18 cellular contexts compared by ENCODE assay signal in the genomic region with DNA sequence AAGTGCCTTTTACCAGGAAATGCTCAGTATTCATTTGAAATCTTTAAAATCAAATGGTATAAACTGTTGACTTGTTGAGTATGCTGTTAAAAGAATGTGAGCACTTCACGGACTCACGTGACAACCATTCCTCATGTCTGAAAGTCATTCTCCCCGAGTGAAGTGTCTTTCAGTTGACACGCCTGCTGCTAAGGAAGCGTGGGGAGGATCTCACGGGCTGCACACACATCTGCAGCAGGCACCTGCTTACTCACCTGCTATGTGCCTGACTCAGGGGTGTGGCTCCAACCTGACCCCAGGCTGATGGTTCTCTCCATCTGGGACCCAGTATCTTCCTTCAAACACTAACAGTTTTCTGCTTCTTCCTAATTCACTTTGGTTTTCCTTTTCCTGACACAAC. TPM values are rescaled to one million over a fixed set of nuclear protein-coding genes. Genes with fewer than 3 reads are reported as not detected.
DNase-seq lines count a peak whose midpoint lies in the region; ATAC-seq and TF ChIP-seq lines count a peak whose summit lies in the region.
"Had no signal": no experiment of that assay in that cellular context is flagged by ENCODE, and none has a peak within 500 bp of the region (broad histone marks: within the 10 kb centered on the region; RNA-seq: fewer than 3 reads in every experiment).

No MANE protein-coding gene starts in this region.

- no peak overlapping the region for H3K4me2 ChIP-seq in mammary epithelial cell (ENCODE audit: insufficient read depth, low read depth, low read length)

- in situ Hi-C loops in mammary epithelial cell (cut with MboI; ENCODE audit: low sequenced_read_pairs in 2 of 2): no loop called here

- BruUV-seq in mammary epithelial cell (replicated peaks; lab: Mats Ljungman, UMichigan): TSS peak; percentile 14
- no TSS peak for BruUV-seq in MCF 10A (replicated peaks; lab: Mats Ljungman, UMichigan)

- no peak overlapping the region for H3K9ac ChIP-seq in mammary epithelial cell (ENCODE audit: insufficient read depth, low read length)

- peaks cover 13% of the 10 kb centered on the region for H3K4me1 ChIP-seq in mammary epithelial cell (ENCODE audit: insufficient read depth, low read length)

- H2AFZ ChIP-seq in mammary epithelial cell (ENCODE audit: low read depth, low read length): no peak overlapping the region

- dilution Hi-C loops in mammary epithelial cell (cut with HindIII; ENCODE audit: low sequenced_read_pairs): no loop called here

- no peaks in the 10 kb centered on the region for H3K27me3 ChIP-seq in mammary epithelial cell (ENCODE audit: insufficient read depth, low read length)

- POLR2A ChIA-PET in MCF 10A (lab: Yijun Ruan, JAX): interaction anchor here (1.2 to 1.8 kb wide), 3 partner anchors 16 to 32 kb away, joined by 4 to 5 read pairs (median 4); a partner anchor contains a TSS

- no peak overlapping the region for H3K27ac ChIP-seq in mammary epithelial cell (ENCODE audit: insufficient read depth, low read depth, low read length)

- no peak overlapping the region for H3K4me3 ChIP-seq in mammary epithelial cell (replicated peaks in 1 of 3; ENCODE audit: insufficient read depth in 1 of 3, low read depth in 2 of 3, low read length in 3 of 3)

- CTCF ChIA-PET in mammary epithelial cell (lab: Charles Lee; ENCODE audit: low non-redundant PET): no interaction called here
- CTCF ChIA-PET in MCF 10A (lab: Yijun Ruan, JAX): no interaction called here

- H3K9me3 ChIP-seq in mammary epithelial cell (replicated peaks; ENCODE audit: insufficient read depth, low read length): no peaks in the 10 kb centered on the region

- H4K20me1 ChIP-seq in mammary epithelial cell (ENCODE audit: insufficient read depth, low read length): no peaks in the 10 kb centered on the region

- H3K27me3 Mint-ChIP-seq in MCF 10A (ENCODE audit: insufficient read depth, unreplicated experiment) (no peaks in the 10 kb centered on the region), type B pancreatic cell (no peaks in the 10 kb centered on the region)
- H3K27me3 Mint-ChIP-seq: activated B cell treated with CpG ODN at 0.5 μM for 24 hours, T-cell had no signal

- DNase-seq in mammary epithelial cell (no peak), MCF 10A (ENCODE audit: unreplicated experiment) (no peak), NCI-H187 treated with DMSO at 0.1 percent for 48 hours (lab: John Stamatoyannopoulos, UW) (peak; percentile 38), type B pancreatic cell (ENCODE audit: extremely low spot score, unreplicated experiment) (no peak), kidney glomerular epithelial cell (lab: John Stamatoyannopoulos, UW) (no peak)
- DNase-seq: activated B cell treated with CpG ODN at 0.5 μM for 24 hours; activated CD8-positive, alpha-beta memory T cell treated with anti-CD3 and anti-CD28 coated beads, Interleukin-2, amount 50 U/mL, for 4 hours; activated gamma-delta T cell treated with Interleukin-2 at 50 U/mL for 16 hours; hippocampal formation; Karpas-422; left colon; NCI-H1436; NCI-H69; stimulated activated naive CD4-positive, alpha-beta T cell; T-cell had no signal

- TF ChIP-seq CTCF in mammary epithelial cell (conservative IDR thresholded peaks at IDR 0.05 in 1 of 2, IDR thresholded peaks at IDR 0.05 in 1 of 2; ENCODE audit: extremely low read depth in 1 of 2, insufficient read depth in 1 of 2, low read depth in 1 of 2, low read length in 2 of 2): no peak
- no peak for TF ChIP-seq CTCF in MCF 10A (IDR thresholded peaks at IDR 0.05; ENCODE audit: unreplicated experiment)
- no peak for TF ChIP-seq CTCF in type B pancreatic cell (conservative IDR thresholded peaks at IDR 0.05)

- WGBS in mammary epithelial cell (ENCODE audit: low coverage, missing lambda C conversion rate): 94% methylated on average over 6 of the region's 6 CpGs

- H3K27ac Mint-ChIP-seq in MCF 10A (ENCODE audit: low read depth, unreplicated experiment): no peak overlapping the region
- H3K27ac Mint-ChIP-seq in type B pancreatic cell: peak overlapping the region; percentile 26
- H3K27ac Mint-ChIP-seq: activated B cell treated with CpG ODN at 0.5 μM for 24 hours had no signal

- H3K36me3 ChIP-seq in mammary epithelial cell (ENCODE audit: insufficient read depth, low read length): peaks cover 6% of the 10 kb centered on the region

- ATAC-seq in esophagus mucosa (peak; percentile 86), HG02852 (IDR thresholded peaks at IDR 0.05; ENCODE audit: unreplicated experiment) (no peak), SK-N-SH treated with all-trans-retinoic acid at 6 μM for 48 hours (no peak)
- ATAC-seq: left colon, T-cell had no signal

- H3K4me1 Mint-ChIP-seq in MCF 10A (ENCODE audit: insufficient read depth, unreplicated experiment) (peaks cover 5% of the 10 kb centered on the region), type B pancreatic cell (ENCODE audit: unreplicated experiment) (no peaks in the 10 kb centered on the region)
- H3K4me1 Mint-ChIP-seq: activated B cell treated with CpG ODN at 0.5 μM for 24 hours had no signal

- H3K79me2 ChIP-seq in mammary epithelial cell (ENCODE audit: insufficient read depth, low read length): no peaks in the 10 kb centered on the region

- H3K4me3 Mint-ChIP-seq in MCF 10A (ENCODE audit: unreplicated experiment) (no peak overlapping the region), type B pancreatic cell (no peak overlapping the region)
- H3K4me3 Mint-ChIP-seq: activated B cell treated with CpG ODN at 0.5 μM for 24 hours, T-cell had no signal

- H3K9me3 Mint-ChIP-seq in MCF 10A (ENCODE audit: unreplicated experiment) (no peaks in the 10 kb centered on the region), type B pancreatic cell (no peaks in the 10 kb centered on the region)
- H3K9me3 Mint-ChIP-seq: activated B cell treated with CpG ODN at 0.5 μM for 24 hours, T-cell had no signal

- H3K36me3 Mint-ChIP-seq in MCF 10A (ENCODE audit: insufficient read depth, unreplicated experiment) (peaks cover 42% of the 10 kb centered on the region), type B pancreatic cell (peaks cover 18% of the 10 kb centered on the region)

- intact Hi-C loops in mammary epithelial cell (cut with micrococcal nuclease) (no loop called here), MCF 10A (cut with micrococcal nuclease) (no loop called here)

TF ChIP-seq in SK-N-SH treated with all-trans-retinoic acid at 6 μM for 48 hours, 23 proteins besides CTCF, POLR2A, EP300 and RAD21:
- TF ChIP-seq ZNF8 (CRISPR knock-in tag; IDR thresholded peaks at IDR 0.05): no peak
- no peak for TF ChIP-seq ZNF70 (CRISPR knock-in tag; IDR thresholded peaks at IDR 0.05)
- no peak for TF ChIP-seq OSR1 (CRISPR knock-in tag; IDR thresholded peaks at IDR 0.05)
- TF ChIP-seq, protein P1, sequence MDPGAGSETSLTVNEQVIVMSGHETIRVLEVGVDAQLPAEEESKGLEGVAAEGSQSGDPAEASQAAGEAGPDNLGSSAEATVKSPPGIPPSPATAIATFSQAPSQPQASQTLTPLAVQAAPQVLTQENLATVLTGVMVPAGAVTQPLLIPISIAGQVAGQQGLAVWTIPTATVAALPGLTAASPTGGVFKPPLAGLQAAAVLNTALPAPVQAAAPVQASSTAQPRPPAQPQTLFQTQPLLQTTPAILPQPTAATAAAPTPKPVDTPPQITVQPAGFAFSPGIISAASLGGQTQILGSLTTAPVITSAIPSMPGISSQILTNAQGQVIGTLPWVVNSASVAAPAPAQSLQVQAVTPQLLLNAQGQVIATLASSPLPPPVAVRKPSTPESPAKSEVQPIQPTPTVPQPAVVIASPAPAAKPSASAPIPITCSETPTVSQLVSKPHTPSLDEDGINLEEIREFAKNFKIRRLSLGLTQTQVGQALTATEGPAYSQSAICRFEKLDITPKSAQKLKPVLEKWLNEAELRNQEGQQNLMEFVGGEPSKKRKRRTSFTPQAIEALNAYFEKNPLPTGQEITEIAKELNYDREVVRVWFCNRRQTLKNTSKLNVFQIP (CRISPR knock-in tag; IDR thresholded peaks at IDR 0.05; ENCODE audit: borderline replicate concordance, low read depth): no peak
- TF ChIP-seq, protein P2, sequence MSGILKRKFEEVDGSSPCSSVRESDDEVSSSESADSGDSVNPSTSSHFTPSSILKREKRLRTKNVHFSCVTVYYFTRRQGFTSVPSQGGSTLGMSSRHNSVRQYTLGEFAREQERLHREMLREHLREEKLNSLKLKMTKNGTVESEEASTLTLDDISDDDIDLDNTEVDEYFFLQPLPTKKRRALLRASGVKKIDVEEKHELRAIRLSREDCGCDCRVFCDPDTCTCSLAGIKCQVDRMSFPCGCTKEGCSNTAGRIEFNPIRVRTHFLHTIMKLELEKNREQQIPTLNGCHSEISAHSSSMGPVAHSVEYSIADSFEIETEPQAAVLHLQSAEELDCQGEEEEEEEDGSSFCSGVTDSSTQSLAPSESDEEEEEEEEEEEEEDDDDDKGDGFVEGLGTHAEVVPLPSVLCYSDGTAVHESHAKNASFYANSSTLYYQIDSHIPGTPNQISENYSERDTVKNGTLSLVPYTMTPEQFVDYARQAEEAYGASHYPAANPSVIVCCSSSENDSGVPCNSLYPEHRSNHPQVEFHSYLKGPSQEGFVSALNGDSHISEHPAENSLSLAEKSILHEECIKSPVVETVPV (CRISPR knock-in tag; IDR thresholded peaks at IDR 0.05): no peak
- no peak for TF ChIP-seq RARB (CRISPR knock-in tag; IDR thresholded peaks at IDR 0.05)
- TF ChIP-seq ISL1 (CRISPR knock-in tag; IDR thresholded peaks at IDR 0.05): no peak
- TF ChIP-seq BACH2 (CRISPR knock-in tag; IDR thresholded peaks at IDR 0.05; ENCODE audit: borderline replicate concordance): no peak

RNA-seq across cellular contexts. Expression of a gene that starts 32.7 kb away (rescaled TPM):
- total RNA-seq in mammary epithelial cell (10 to 100 TPM; 21.7 to 50.2 TPM), MCF 10A (2022) (65.4 and 80.6 TPM in 2 replicates), esophagus mucosa (24.4 TPM), type B pancreatic cell (ENCODE audit: low replicate concordance) (61.2 and 112 TPM in 2 replicates)
- polyA plus RNA-seq in mammary epithelial cell: 17.6 TPM
- polyA minus RNA-seq in mammary epithelial cell: 40.8 TPM

RNA-seq across cellular contexts. Expression of a gene that starts 32.8 kb away (rescaled TPM):
- total RNA-seq in mammary epithelial cell: 10 to 100 TPM; 22.0 to 26.0 TPM
- 8.4 TPM for polyA plus RNA-seq in mammary epithelial cell
- 2.6 TPM for polyA minus RNA-seq in mammary epithelial cell
- 25.3 and 26.3 TPM in 2 replicates for total RNA-seq in MCF 10A (2022)
- 11.4 TPM for total RNA-seq in esophagus mucosa
- total RNA-seq in type B pancreatic cell (ENCODE audit: low replicate concordance): 30.4 and 30.8 TPM in 2 replicates

RNA-seq across cellular contexts. Expression of a gene that starts 55.2 kb away (rescaled TPM):
- total RNA-seq in mammary epithelial cell (10 to 100 TPM; 11.3 to 25.4 TPM), MCF 10A (2022) (27.2 and 34.9 TPM in 2 replicates), esophagus mucosa (25.4 TPM), type B pancreatic cell (ENCODE audit: low replicate concordance) (44.5 and 59.9 TPM in 2 replicates)
- polyA plus RNA-seq in mammary epithelial cell: 13.5 TPM
- 6.7 TPM for polyA minus RNA-seq in mammary epithelial cell
